In genomic region chr5:98468188-98468869, GRCh38 we compare ENCODE assay signal across 13 cellular contexts.
A peak's percentile ranks its signal among the peaks of the same experiment; 100 is the strongest.
DNase-seq lines count a peak whose midpoint lies in the region; ATAC-seq and TF ChIP-seq lines count a peak whose summit lies in the region.
"Had no signal": no experiment of that assay in that cellular context is flagged by ENCODE, and none has a peak within 500 bp of the region (broad histone marks: within the 10 kb centered on the region; RNA-seq: fewer than 3 reads in every experiment).

No MANE protein-coding gene starts in this region.

- peak; percentile 90 for DNase-seq in GM23248
- peak; percentile 63 to 89 for DNase-seq in SW 1271 (lab: John Stamatoyannopoulos, UW)
- peak; percentile 95 for DNase-seq in fibroblast of peridontal ligament (ENCODE audit: extremely low read depth)
- DNase-seq in smooth muscle cell (lab: John Stamatoyannopoulos, UW; ENCODE audit: unreplicated experiment) = no peak
- no peak for DNase-seq in NK-92 (lab: John Stamatoyannopoulos, UW; ENCODE audit: unreplicated experiment)
- DNase-seq in COLO668 (lab: John Stamatoyannopoulos, UW; ENCODE audit: unreplicated experiment) = no peak
- DNase-seq in sigmoid colon = no peak
- DNase-seq: aorta; NCI-H2081 treated with DMSO at 0.1 percent for 48 hours; stimulated activated CD4-positive, alpha-beta T cell treated with anti-CD3 and anti-CD28 coated beads, Interleukin-4, amount 100 ng/mL, for 1 hour; stimulated activated naive CD8-positive, alpha-beta T cell treated with anti-CD3 and anti-CD28 coated beads, Interleukin-15, Interleukin-2, amounts not matched to agents 100 U/mL and 50 U/mL, for 24 hours had no signal

- H3K9me3 ChIP-seq in GM23248 (ENCODE audit: low read depth) (no peaks in the 10 kb centered on the region), smooth muscle cell (replicated peaks; ENCODE audit: low read depth) (no peaks in the 10 kb centered on the region), sigmoid colon (no peaks in the 10 kb centered on the region)
- H3K9me3 ChIP-seq: neutrophil had no signal

- H3K27me3 ChIP-seq in GM23248 (replicated peaks; ENCODE audit: insufficient read depth) = no peaks in the 10 kb centered on the region
- H3K27me3 ChIP-seq in smooth muscle cell (ENCODE audit: low read depth) = no peaks in the 10 kb centered on the region
- no peaks in the 10 kb centered on the region for H3K27me3 ChIP-seq in sigmoid colon
- H3K27me3 ChIP-seq: neutrophil had no signal

- intact Hi-C loops in sigmoid colon (cut with DNase I) = no loop called here

- no peaks in the 10 kb centered on the region; the same call in 1 of the 2 replicates for H3K79me2 ChIP-seq in GM23248 (ENCODE audit: insufficient read depth)
- H3K79me2 ChIP-seq in smooth muscle cell (ENCODE audit: low read depth) = no peaks in the 10 kb centered on the region

- TF ChIP-seq CTCF in smooth muscle cell (IDR thresholded peaks at IDR 0.05; ENCODE audit: borderline replicate concordance, insufficient read depth, poor library complexity, severe bottlenecking) (no peak), sigmoid colon (IDR thresholded peaks at IDR 0.05) (no peak)

- H3K27ac ChIP-seq in GM23248 (peak overlapping the region; percentile 78), smooth muscle cell (ENCODE audit: low read depth) (peak overlapping the region; percentile 80), sigmoid colon (no peak overlapping the region)
- H3K27ac ChIP-seq: neutrophil had no signal

- ATAC-seq in GM18907 (IDR thresholded peaks at IDR 0.05; ENCODE audit: unreplicated experiment) = no peak
- ATAC-seq: stimulated activated naive CD8-positive, alpha-beta T cell treated with anti-CD3 and anti-CD28 coated beads, Interleukin-15, Interleukin-2, amounts not matched to agents 100 U/mL and 50 U/mL, for 24 hours had no signal

- H3K9ac ChIP-seq in GM23248 (peak overlapping the region; percentile 50), smooth muscle cell (ENCODE audit: low read depth) (peak overlapping the region; percentile 29)

- in situ Hi-C loops in GM23248 (cut with MboI) = no loop called here

- H3K9me2 ChIP-seq in GM23248 (ENCODE audit: insufficient read depth) = no peaks in the 10 kb centered on the region

- H3K4me3 ChIP-seq in GM23248 = peak overlapping the region; percentile 37
- no peak overlapping the region for H3K4me3 ChIP-seq in smooth muscle cell
- H3K4me3 ChIP-seq in sigmoid colon = no peak overlapping the region

- H4K20me1 ChIP-seq in GM23248 (ENCODE audit: insufficient read depth) (no peaks in the 10 kb centered on the region), smooth muscle cell (ENCODE audit: low read depth) (no peaks in the 10 kb centered on the region)

- peak overlapping the region; percentile 18; the same call in 1 of the 2 replicates for H2AFZ ChIP-seq in GM23248
- H2AFZ ChIP-seq in smooth muscle cell (ENCODE audit: low read depth) = no peak overlapping the region

- H3K4me2 ChIP-seq in GM23248 (ENCODE audit: unreplicated experiment) (peak overlapping the region; percentile 66), smooth muscle cell (peak overlapping the region; percentile 46)

- no peak for TF ChIP-seq POLR2A in sigmoid colon (IDR thresholded peaks at IDR 0.05)

- H3K36me3 ChIP-seq in GM23248 (ENCODE audit: low read depth) (no peaks in the 10 kb centered on the region), smooth muscle cell (ENCODE audit: low read depth) (no peaks in the 10 kb centered on the region), sigmoid colon (no peaks in the 10 kb centered on the region)
- H3K36me3 ChIP-seq: neutrophil had no signal

- H3F3A ChIP-seq in GM23248 (ENCODE audit: insufficient read depth) (peaks cover 22% of the 10 kb centered on the region), smooth muscle cell (ENCODE audit: low read depth) (no peaks in the 10 kb centered on the region)

- H3K4me1 ChIP-seq in GM23248 (ENCODE audit: insufficient read depth) (peaks cover 41% of the 10 kb centered on the region), smooth muscle cell (ENCODE audit: low read depth) (no peaks in the 10 kb centered on the region), sigmoid colon (no peaks in the 10 kb centered on the region)

- no peak for TF ChIP-seq EP300 in sigmoid colon (IDR thresholded peaks at IDR 0.05)

- 20 to 24% methylated on average over 4 of the region's 4 CpGs for WGBS in GM23248 (ENCODE audit: low coverage in 1 of 2, low lambda C conversion rate in 2 of 2, missing lambda C conversion rate in 2 of 2), 2 experiments
- 23% methylated on average over 4 of the region's 4 CpGs for WGBS in smooth muscle cell (ENCODE audit: low lambda C conversion rate)
- 70 to 78% methylated on average over 4 of the region's 4 CpGs for WGBS in sigmoid colon, 2 donors

Comparison
In these comparisons a context has a peak if more than half of its experiments do, and no peak if none do; other contexts are left out.
1. DNase-seq: peak in GM23248 (single experiment), SW 1271 (2 of 2) and fibroblast of peridontal ligament (single experiment); none in smooth muscle cell (single experiment), NK-92 (single experiment), COLO668 (single experiment) and sigmoid colon (single experiment).
2. H3K27ac ChIP-seq: peak in GM23248 (single experiment) and smooth muscle cell (single experiment); none in sigmoid colon (0 of 4).